15 cellular contexts compared by ENCODE assay signal in the genomic region with DNA sequence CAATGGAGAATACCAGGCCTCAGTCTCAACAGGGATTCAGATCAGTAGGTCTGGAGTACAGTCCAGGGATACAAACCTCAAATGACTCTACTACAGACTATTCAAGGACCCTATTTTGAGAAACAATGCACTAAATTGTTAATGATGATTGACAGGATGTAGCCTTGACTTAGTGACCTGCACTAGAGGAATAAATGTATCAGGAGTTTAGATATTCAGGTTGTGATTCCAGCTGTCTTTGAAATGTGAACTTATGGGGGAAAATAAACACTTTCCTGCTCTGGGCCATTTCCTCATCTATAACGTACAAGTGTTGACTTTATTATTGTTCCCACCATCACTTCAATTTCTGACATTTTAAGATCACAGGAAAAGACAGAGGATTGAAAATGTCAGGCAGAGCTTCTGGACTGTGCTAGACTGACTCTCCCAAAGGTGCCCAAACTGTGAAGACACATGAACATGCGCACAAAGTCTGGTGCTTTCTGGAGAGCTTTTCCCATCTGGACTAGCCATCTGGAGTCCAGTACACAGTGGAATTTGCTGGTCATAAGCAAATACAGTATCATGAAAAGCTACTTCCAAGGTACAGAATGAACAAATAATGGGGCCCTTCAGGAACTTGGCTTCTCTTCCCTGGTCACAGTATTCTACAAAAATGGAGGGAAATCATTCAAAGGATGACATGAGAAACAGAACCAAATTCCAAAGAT.
"Had no signal": no experiment of that assay in that cellular context is flagged by ENCODE, and none has a peak within 500 bp of the region (broad histone marks: within the 10 kb centered on the region; RNA-seq: fewer than 3 reads in every experiment).

No MANE protein-coding gene starts in this region.

- H3K9me3 ChIP-seq: thyroid gland, uterus had no signal

- H2AFZ ChIP-seq: parathyroid adenoma had no signal

- H3K9ac ChIP-seq: parathyroid adenoma had no signal

- H3K27ac ChIP-seq: brain microvascular endothelial cell, parathyroid adenoma, thyroid gland, uterus had no signal

- H3K4me3 ChIP-seq: thyroid gland, uterus had no signal

- H3K4me3 Mint-ChIP-seq: dendritic cell treated with granulocyte-macrophage colony-stimulating factor and Interleukin-4, amounts not matched to agents 40 ng/mL and 50 ng/mL, for 4 days; nephron; T-cell had no signal

- H3K36me3 ChIP-seq: brain microvascular endothelial cell, thyroid gland, uterus had no signal

- H3K27me3 Mint-ChIP-seq: dendritic cell treated with granulocyte-macrophage colony-stimulating factor and Interleukin-4, amounts not matched to agents 40 ng/mL and 50 ng/mL, for 4 days; T-cell had no signal

- H3K4me1 ChIP-seq: uterus had no signal

- ATAC-seq: esophagus mucosa, T-cell had no signal

- H3K27ac Mint-ChIP-seq: activated naive CD4-positive, alpha-beta T cell treated with anti-CD3 and anti-CD28 coated beads, Interleukin-2, amount 50 U/mL, for 72 hours; dendritic cell treated with granulocyte-macrophage colony-stimulating factor and Interleukin-4, amounts not matched to agents 40 ng/mL and 50 ng/mL, for 4 days; T-cell had no signal

- H3K27me3 ChIP-seq: brain microvascular endothelial cell, thyroid gland, uterus had no signal

- H3K36me3 Mint-ChIP-seq: activated naive CD4-positive, alpha-beta T cell treated with anti-CD3 and anti-CD28 coated beads, Interleukin-2, amount 50 U/mL, for 72 hours; T-cell had no signal

- H3K9me3 Mint-ChIP-seq: activated naive CD4-positive, alpha-beta T cell treated with anti-CD3 and anti-CD28 coated beads, Interleukin-2, amount 50 U/mL, for 72 hours; dendritic cell treated with granulocyte-macrophage colony-stimulating factor and Interleukin-4, amounts not matched to agents 40 ng/mL and 50 ng/mL, for 4 days; T-cell had no signal

- DNase-seq: activated CD4-positive, alpha-beta T cell treated with anti-CD3 and anti-CD28 coated beads, Interleukin-2, amount 50 U/mL, for 1 hour; activated CD4-positive, CD25-positive, alpha-beta regulatory T cell; activated effector memory CD4-positive, alpha-beta T cell treated with Interleukin-2 at 50 U/mL for 16 hours; activated T-cell treated with anti-CD3 and anti-CD28 coated beads, Interleukin-2, amount 50 U/mL, for 1 hour; amygdala; brain microvascular endothelial cell; head of caudate nucleus; T-cell; thyroid gland; uterus had no signal
